Comparison of ENCODE assay signal across 1 cellular context in genomic region chr3:141326123-141326522, GRCh38.
TF ChIP-seq lines count a peak whose summit lies in the region.

No MANE protein-coding gene starts in this region.

TF ChIP-seq in HepG2, 621 proteins besides CTCF, POLR2A, EP300 and RAD21 (continued from another document and continues in another):
- TF ChIP-seq, protein P1, sequence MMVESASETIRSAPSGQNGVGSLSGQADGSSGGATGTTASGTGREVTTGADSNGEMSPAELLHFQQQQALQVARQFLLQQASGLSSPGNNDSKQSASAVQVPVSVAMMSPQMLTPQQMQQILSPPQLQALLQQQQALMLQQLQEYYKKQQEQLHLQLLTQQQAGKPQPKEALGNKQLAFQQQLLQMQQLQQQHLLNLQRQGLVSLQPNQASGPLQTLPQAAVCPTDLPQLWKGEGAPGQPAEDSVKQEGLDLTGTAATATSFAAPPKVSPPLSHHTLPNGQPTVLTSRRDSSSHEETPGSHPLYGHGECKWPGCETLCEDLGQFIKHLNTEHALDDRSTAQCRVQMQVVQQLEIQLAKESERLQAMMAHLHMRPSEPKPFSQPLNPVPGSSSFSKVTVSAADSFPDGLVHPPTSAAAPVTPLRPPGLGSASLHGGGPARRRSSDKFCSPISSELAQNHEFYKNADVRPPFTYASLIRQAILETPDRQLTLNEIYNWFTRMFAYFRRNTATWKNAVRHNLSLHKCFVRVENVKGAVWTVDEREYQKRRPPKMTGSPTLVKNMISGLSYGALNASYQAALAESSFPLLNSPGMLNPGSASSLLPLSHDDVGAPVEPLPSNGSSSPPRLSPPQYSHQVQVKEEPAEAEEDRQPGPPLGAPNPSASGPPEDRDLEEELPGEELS (CRISPR knock-in tag; IDR thresholded peaks at IDR 0.05), result no peak
- no peak for TF ChIP-seq PHF21A (CRISPR knock-in tag; IDR thresholded peaks at IDR 0.05)
- TF ChIP-seq ZBTB8A (CRISPR knock-in tag; IDR thresholded peaks at IDR 0.05; ENCODE audit: borderline replicate concordance, low read depth), result no peak
- TF ChIP-seq TBL1XR1 (IDR thresholded peaks at IDR 0.05; ENCODE audit: borderline replicate concordance, low read length, partially characterized antibody), result no peak
- TF ChIP-seq, protein P2, sequence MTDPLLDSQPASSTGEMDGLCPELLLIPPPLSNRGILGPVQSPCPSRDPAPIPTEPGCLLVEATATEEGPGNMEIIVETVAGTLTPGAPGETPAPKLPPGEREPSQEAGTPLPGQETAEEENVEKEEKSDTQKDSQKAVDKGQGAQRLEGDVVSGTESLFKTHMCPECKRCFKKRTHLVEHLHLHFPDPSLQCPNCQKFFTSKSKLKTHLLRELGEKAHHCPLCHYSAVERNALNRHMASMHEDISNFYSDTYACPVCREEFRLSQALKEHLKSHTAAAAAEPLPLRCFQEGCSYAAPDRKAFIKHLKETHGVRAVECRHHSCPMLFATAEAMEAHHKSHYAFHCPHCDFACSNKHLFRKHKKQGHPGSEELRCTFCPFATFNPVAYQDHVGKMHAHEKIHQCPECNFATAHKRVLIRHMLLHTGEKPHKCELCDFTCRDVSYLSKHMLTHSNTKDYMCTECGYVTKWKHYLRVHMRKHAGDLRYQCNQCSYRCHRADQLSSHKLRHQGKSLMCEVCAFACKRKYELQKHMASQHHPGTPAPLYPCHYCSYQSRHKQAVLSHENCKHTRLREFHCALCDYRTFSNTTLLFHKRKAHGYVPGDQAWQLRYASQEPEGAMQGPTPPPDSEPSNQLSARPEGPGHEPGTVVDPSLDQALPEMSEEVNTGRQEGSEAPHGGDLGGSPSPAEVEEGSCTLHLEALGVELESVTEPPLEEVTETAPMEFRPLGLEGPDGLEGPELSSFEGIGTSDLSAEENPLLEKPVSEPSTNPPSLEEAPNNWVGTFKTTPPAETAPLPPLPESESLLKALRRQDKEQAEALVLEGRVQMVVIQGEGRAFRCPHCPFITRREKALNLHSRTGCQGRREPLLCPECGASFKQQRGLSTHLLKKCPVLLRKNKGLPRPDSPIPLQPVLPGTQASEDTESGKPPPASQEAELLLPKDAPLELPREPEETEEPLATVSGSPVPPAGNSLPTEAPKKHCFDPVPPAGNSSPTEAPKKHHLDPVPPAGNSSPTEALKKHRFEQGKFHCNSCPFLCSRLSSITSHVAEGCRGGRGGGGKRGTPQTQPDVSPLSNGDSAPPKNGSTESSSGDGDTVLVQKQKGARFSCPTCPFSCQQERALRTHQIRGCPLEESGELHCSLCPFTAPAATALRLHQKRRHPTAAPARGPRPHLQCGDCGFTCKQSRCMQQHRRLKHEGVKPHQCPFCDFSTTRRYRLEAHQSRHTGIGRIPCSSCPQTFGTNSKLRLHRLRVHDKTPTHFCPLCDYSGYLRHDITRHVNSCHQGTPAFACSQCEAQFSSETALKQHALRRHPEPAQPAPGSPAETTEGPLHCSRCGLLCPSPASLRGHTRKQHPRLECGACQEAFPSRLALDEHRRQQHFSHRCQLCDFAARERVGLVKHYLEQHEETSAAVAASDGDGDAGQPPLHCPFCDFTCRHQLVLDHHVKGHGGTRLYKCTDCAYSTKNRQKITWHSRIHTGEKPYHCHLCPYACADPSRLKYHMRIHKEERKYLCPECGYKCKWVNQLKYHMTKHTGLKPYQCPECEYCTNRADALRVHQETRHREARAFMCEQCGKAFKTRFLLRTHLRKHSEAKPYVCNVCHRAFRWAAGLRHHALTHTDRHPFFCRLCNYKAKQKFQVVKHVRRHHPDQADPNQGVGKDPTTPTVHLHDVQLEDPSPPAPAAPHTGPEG (CRISPR knock-in tag; IDR thresholded peaks at IDR 0.05), result no peak
- TF ChIP-seq MAX (IDR thresholded peaks at IDR 0.05), result no peak
- no peak for TF ChIP-seq SOX13 (IDR thresholded peaks at IDR 0.05)
- peak in 1 of 2 experiments; percentile 23; a peak in 1 of 4 replicates for TF ChIP-seq SOX13 (CRISPR knock-in tag; conservative IDR thresholded peaks at IDR 0.05 in 1 of 2, IDR thresholded peaks at IDR 0.05 in 1 of 2)
- TF ChIP-seq HNF4A (CRISPR knock-in tag; IDR thresholded peaks at IDR 0.05), result peak; percentile 47
- TF ChIP-seq SIX4 (CRISPR knock-in tag; IDR thresholded peaks at IDR 0.05), result peak; percentile 82
- TF ChIP-seq ZNF326 (CRISPR knock-in tag; IDR thresholded peaks at IDR 0.05; ENCODE audit: borderline replicate concordance), result no peak
- TF ChIP-seq, protein P3, sequence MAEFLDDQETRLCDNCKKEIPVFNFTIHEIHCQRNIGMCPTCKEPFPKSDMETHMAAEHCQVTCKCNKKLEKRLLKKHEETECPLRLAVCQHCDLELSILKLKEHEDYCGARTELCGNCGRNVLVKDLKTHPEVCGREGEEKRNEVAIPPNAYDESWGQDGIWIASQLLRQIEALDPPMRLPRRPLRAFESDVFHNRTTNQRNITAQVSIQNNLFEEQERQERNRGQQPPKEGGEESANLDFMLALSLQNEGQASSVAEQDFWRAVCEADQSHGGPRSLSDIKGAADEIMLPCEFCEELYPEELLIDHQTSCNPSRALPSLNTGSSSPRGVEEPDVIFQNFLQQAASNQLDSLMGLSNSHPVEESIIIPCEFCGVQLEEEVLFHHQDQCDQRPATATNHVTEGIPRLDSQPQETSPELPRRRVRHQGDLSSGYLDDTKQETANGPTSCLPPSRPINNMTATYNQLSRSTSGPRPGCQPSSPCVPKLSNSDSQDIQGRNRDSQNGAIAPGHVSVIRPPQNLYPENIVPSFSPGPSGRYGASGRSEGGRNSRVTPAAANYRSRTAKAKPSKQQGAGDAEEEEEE (CRISPR knock-in tag; IDR thresholded peaks at IDR 0.05; ENCODE audit: borderline replicate concordance), result no peak
- TF ChIP-seq ZNF225 (CRISPR knock-in tag; IDR thresholded peaks at IDR 0.05), result no peak
- no peak for TF ChIP-seq ZBTB7A (CRISPR knock-in tag; IDR thresholded peaks at IDR 0.05)
- TF ChIP-seq RNF2 (conservative IDR thresholded peaks at IDR 0.05; ENCODE audit: low read depth), result no peak
- TF ChIP-seq MLLT10 (CRISPR knock-in tag; IDR thresholded peaks at IDR 0.05), result no peak
- TF ChIP-seq, protein P4, sequence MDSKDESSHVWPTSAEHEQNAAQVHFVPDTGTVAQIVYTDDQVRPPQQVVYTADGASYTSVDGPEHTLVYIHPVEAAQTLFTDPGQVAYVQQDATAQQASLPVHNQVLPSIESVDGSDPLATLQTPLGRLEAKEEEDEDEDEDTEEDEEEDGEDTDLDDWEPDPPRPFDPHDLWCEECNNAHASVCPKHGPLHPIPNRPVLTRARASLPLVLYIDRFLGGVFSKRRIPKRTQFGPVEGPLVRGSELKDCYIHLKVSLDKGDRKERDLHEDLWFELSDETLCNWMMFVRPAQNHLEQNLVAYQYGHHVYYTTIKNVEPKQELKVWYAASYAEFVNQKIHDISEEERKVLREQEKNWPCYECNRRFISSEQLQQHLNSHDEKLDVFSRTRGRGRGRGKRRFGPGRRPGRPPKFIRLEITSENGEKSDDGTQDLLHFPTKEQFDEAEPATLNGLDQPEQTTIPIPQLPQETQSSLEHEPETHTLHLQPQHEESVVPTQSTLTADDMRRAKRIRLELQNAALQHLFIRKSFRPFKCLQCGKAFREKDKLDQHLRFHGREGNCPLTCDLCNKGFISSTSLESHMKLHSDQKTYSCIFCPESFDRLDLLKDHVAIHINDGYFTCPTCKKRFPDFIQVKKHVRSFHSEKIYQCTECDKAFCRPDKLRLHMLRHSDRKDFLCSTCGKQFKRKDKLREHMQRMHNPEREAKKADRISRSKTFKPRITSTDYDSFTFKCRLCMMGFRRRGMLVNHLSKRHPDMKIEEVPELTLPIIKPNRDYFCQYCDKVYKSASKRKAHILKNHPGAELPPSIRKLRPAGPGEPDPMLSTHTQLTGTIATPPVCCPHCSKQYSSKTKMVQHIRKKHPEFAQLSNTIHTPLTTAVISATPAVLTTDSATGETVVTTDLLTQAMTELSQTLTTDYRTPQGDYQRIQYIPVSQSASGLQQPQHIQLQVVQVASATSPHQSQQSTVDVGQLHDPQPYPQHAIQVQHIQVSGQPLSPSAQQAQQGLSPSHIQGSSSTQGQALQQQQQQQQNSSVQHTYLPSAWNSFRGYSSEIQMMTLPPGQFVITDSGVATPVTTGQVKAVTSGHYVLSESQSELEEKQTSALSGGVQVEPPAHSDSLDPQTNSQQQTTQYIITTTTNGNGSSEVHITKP (CRISPR knock-in tag; IDR thresholded peaks at IDR 0.05; ENCODE audit: low read depth), result no peak
- no peak for TF ChIP-seq ZNF263 (CRISPR knock-in tag; IDR thresholded peaks at IDR 0.05)
- no peak for TF ChIP-seq ZNF556 (CRISPR knock-in tag; IDR thresholded peaks at IDR 0.05; ENCODE audit: borderline replicate concordance)
- no peak for TF ChIP-seq KDM6A (CRISPR knock-in tag; IDR thresholded peaks at IDR 0.05; ENCODE audit: low read depth)
- no peak for TF ChIP-seq MLX (CRISPR knock-in tag; IDR thresholded peaks at IDR 0.05)
- TF ChIP-seq SIX1 (CRISPR knock-in tag; IDR thresholded peaks at IDR 0.05; ENCODE audit: borderline replicate concordance), result no peak
- no peak for TF ChIP-seq ZNF451 (CRISPR knock-in tag; IDR thresholded peaks at IDR 0.05)
- no peak for TF ChIP-seq HNRNPLL (IDR thresholded peaks at IDR 0.05; ENCODE audit: low read depth, low read length, poor library complexity, severe bottlenecking)
- no peak for TF ChIP-seq SAFB2 (CRISPR knock-in tag; IDR thresholded peaks at IDR 0.05; ENCODE audit: borderline replicate concordance, low read depth)
- no peak for TF ChIP-seq HOXA7 (CRISPR knock-in tag; IDR thresholded peaks at IDR 0.05)
- no peak for TF ChIP-seq SOX6 (IDR thresholded peaks at IDR 0.05)
- peak; percentile 13; the same call in 1 of the 2 replicates for TF ChIP-seq SOX6 (CRISPR knock-in tag; IDR thresholded peaks at IDR 0.05)
- no peak for TF ChIP-seq TCF7 (IDR thresholded peaks at IDR 0.05; ENCODE audit: low read depth)
- TF ChIP-seq ZNF616 (CRISPR knock-in tag; IDR thresholded peaks at IDR 0.05; ENCODE audit: low read depth), result no peak
- TF ChIP-seq XRCC5 (optimal IDR thresholded peaks at IDR 0.05; ENCODE audit: low read length), result no peak
- no peak for TF ChIP-seq ZMAT3 (CRISPR knock-in tag; conservative IDR thresholded peaks at IDR 0.05)
- TF ChIP-seq GATAD2A (CRISPR knock-in tag; IDR thresholded peaks at IDR 0.05), result peak; percentile 64
- TF ChIP-seq, protein P5, sequence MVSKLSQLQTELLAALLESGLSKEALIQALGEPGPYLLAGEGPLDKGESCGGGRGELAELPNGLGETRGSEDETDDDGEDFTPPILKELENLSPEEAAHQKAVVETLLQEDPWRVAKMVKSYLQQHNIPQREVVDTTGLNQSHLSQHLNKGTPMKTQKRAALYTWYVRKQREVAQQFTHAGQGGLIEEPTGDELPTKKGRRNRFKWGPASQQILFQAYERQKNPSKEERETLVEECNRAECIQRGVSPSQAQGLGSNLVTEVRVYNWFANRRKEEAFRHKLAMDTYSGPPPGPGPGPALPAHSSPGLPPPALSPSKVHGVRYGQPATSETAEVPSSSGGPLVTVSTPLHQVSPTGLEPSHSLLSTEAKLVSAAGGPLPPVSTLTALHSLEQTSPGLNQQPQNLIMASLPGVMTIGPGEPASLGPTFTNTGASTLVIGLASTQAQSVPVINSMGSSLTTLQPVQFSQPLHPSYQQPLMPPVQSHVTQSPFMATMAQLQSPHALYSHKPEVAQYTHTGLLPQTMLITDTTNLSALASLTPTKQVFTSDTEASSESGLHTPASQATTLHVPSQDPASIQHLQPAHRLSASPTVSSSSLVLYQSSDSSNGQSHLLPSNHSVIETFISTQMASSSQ (IDR thresholded peaks at IDR 0.05; ENCODE audit: low read depth), result peak; percentile 38; the same call in 1 of the 2 replicates
- TF ChIP-seq, protein P5 (CRISPR knock-in tag; IDR thresholded peaks at IDR 0.05; ENCODE audit: borderline replicate concordance), result no peak; the same call in 1 of the 2 replicates
- TF ChIP-seq, protein P6, sequence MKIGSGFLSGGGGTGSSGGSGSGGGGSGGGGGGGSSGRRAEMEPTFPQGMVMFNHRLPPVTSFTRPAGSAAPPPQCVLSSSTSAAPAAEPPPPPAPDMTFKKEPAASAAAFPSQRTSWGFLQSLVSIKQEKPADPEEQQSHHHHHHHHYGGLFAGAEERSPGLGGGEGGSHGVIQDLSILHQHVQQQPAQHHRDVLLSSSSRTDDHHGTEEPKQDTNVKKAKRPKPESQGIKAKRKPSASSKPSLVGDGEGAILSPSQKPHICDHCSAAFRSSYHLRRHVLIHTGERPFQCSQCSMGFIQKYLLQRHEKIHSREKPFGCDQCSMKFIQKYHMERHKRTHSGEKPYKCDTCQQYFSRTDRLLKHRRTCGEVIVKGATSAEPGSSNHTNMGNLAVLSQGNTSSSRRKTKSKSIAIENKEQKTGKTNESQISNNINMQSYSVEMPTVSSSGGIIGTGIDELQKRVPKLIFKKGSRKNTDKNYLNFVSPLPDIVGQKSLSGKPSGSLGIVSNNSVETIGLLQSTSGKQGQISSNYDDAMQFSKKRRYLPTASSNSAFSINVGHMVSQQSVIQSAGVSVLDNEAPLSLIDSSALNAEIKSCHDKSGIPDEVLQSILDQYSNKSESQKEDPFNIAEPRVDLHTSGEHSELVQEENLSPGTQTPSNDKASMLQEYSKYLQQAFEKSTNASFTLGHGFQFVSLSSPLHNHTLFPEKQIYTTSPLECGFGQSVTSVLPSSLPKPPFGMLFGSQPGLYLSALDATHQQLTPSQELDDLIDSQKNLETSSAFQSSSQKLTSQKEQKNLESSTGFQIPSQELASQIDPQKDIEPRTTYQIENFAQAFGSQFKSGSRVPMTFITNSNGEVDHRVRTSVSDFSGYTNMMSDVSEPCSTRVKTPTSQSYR (CRISPR knock-in tag; IDR thresholded peaks at IDR 0.05; ENCODE audit: borderline replicate concordance), result no peak
- no peak for TF ChIP-seq SMAD1 (CRISPR knock-in tag; IDR thresholded peaks at IDR 0.05; ENCODE audit: borderline replicate concordance, low read depth)
- no peak for TF ChIP-seq RXRA (CRISPR knock-in tag; IDR thresholded peaks at IDR 0.05)
- no peak for TF ChIP-seq PAWR (CRISPR knock-in tag; IDR thresholded peaks at IDR 0.05; ENCODE audit: borderline replicate concordance)
- TF ChIP-seq SNAPC2 (CRISPR knock-in tag; IDR thresholded peaks at IDR 0.05), result no peak
- TF ChIP-seq ZNF569 (CRISPR knock-in tag; IDR thresholded peaks at IDR 0.05; ENCODE audit: borderline replicate concordance), result no peak
